Comparison of ENCODE assay signal across 8 cellular contexts in genomic region chr20:36835453-36836198, GRCh38. TPM values are rescaled to one million over a fixed set of nuclear protein-coding genes. Genes with fewer than 3 reads are reported as not detected.
DNase-seq lines count a peak whose midpoint lies in the region; ATAC-seq and TF ChIP-seq lines count a peak whose summit lies in the region.

No MANE protein-coding gene starts in this region.

- H3K27ac Mint-ChIP-seq in activated CD4-positive, alpha-beta T cell treated with anti-CD3 and anti-CD28 coated beads for 36 hours, result peak overlapping the region; percentile 85
- peak overlapping the region; percentile 93 for H3K27ac Mint-ChIP-seq in chondrocyte (ENCODE audit: unreplicated experiment)

- intact Hi-C loops in activated CD4-positive, alpha-beta T cell treated with anti-CD3 and anti-CD28 coated beads for 36 hours (cut with DNase I, micrococcal nuclease), result loop anchor here in 1 of 2 experiments (1.0 to 10.0 kb wide), 8 partner anchors 28 to 1199 kb away; partner anchors contain the start of genes DSN1, MROH8, NDRG3 and RPN2

- peak overlapping the region; percentile 76 for H3K4me3 Mint-ChIP-seq in activated CD4-positive, alpha-beta T cell treated with anti-CD3 and anti-CD28 coated beads for 36 hours
- peak overlapping the region; percentile 67 for H3K4me3 Mint-ChIP-seq in chondrocyte (ENCODE audit: unreplicated experiment)

- no peaks in the 10 kb centered on the region for H3K27me3 Mint-ChIP-seq in activated CD4-positive, alpha-beta T cell treated with anti-CD3 and anti-CD28 coated beads for 36 hours
- H3K27me3 Mint-ChIP-seq in chondrocyte (ENCODE audit: low read depth), result no peaks in the 10 kb centered on the region

- no peak overlapping the region for H3K4me3 ChIP-seq in AG04450 (ENCODE audit: low read depth, low read length)

- POLR2A ChIA-PET in AG04450 (lab: Yijun Ruan, JAX), result interaction anchor here (0.6 to 1.7 kb wide), 10 partner anchors 8 to 1138 kb away, joined by 3 to 11 read pairs (median 4); partner anchors contain the start of gene DSN1
- POLR2A ChIA-PET in activated CD4-positive, alpha-beta T cell treated with anti-CD3 and anti-CD28 coated beads for 36 hours (lab: Charles Lee), result interaction anchor here (0.5 to 1.5 kb wide), 6 partner anchors 12 to 40 kb away, joined by 3 to 9 read pairs (median 4); no protein-coding TSS in a partner anchor

- peak; percentile 92 for ATAC-seq in GM19023 (IDR thresholded peaks at IDR 0.05; ENCODE audit: unreplicated experiment)
- peak; percentile 72 for ATAC-seq in HG03196 (IDR thresholded peaks at IDR 0.05; ENCODE audit: unreplicated experiment)
- peak; percentile 98 for ATAC-seq in activated CD4-positive, alpha-beta T cell treated with anti-CD3 and anti-CD28 coated beads for 36 hours

- peak overlapping the region; percentile 83 for H3K27ac ChIP-seq in AG04450 (ENCODE audit: low read depth, low read length)

- no peaks in the 10 kb centered on the region for H3K36me3 Mint-ChIP-seq in activated CD4-positive, alpha-beta T cell treated with anti-CD3 and anti-CD28 coated beads for 36 hours (ENCODE audit: low read depth)
- H3K36me3 Mint-ChIP-seq in chondrocyte (ENCODE audit: low read depth), result peaks cover 2% of the 10 kb centered on the region

- DNase-seq in AG04450 (ENCODE audit: low read depth, low spot score) (peak; percentile 90), NCI-H460 (ENCODE audit: extremely low read depth, low read depth) (peak; percentile 90), chondrocyte (ENCODE audit: low spot score) (no peak), kidney tubule cell (ENCODE audit: low spot score) (peak; percentile 94)
- peak; percentile 94 for DNase-seq in activated CD4-positive, alpha-beta T cell treated with anti-CD3 and anti-CD28 coated beads for 36 hours
- DNase-seq in stimulated activated CD4-positive, alpha-beta T cell treated with anti-CD3 and anti-CD28 coated beads, Interleukin-1b, Interleukin-23, amount 100 ng/mL, for 1 hour (ENCODE audit: low read depth in 2 of 2), result peak; percentile 56 to 58

- no peaks in the 10 kb centered on the region for H3K9me3 ChIP-seq in AG04450 (ENCODE audit: control insufficient read depth, insufficient read depth, low read length)

- peaks cover 13% of the 10 kb centered on the region for H3K4me1 Mint-ChIP-seq in activated CD4-positive, alpha-beta T cell treated with anti-CD3 and anti-CD28 coated beads for 36 hours
- H3K4me1 Mint-ChIP-seq in chondrocyte (ENCODE audit: low read depth), result peaks cover 31% of the 10 kb centered on the region

- CTCF ChIA-PET in AG04450 (lab: Charles Lee), result interaction anchor here (0.6 to 2.1 kb wide), 9 partner anchors 11 to 597 kb away, joined by 3 to 15 read pairs (median 7); partner anchors contain the start of gene DSN1
- CTCF ChIA-PET in activated CD4-positive, alpha-beta T cell treated with anti-CD3 and anti-CD28 coated beads for 36 hours (lab: Charles Lee), result interaction anchor here (0.6 to 2.7 kb wide), 19 partner anchors 12 to 397 kb away, joined by 3 to 17 read pairs (median 4); partner anchors contain the start of genes DSN1 and SLA2

- TF ChIP-seq CTCF in AG04450 (IDR thresholded peaks at IDR 0.05; ENCODE audit: low read depth, low read length) (no peak), chondrocyte (IDR thresholded peaks at IDR 0.05) (no peak)

- no peaks in the 10 kb centered on the region for H3K27me3 ChIP-seq in AG04450 (ENCODE audit: control insufficient read depth, insufficient read depth, low read length)

- no peaks in the 10 kb centered on the region for H3K9me3 Mint-ChIP-seq in activated CD4-positive, alpha-beta T cell treated with anti-CD3 and anti-CD28 coated beads for 36 hours (ENCODE audit: low read depth)
- no peaks in the 10 kb centered on the region for H3K9me3 Mint-ChIP-seq in chondrocyte (ENCODE audit: low read depth)

RNA-seq across cellular contexts. Expression of gene TLDC2, which starts 40.3 kb away (rescaled TPM):
- 0.27 and 0.57 TPM in 2 replicates for polyA plus RNA-seq in AG04450 (2011; rRNA removed)
- polyA minus RNA-seq in AG04450 (2011; rRNA and poly(A)+ RNA removed), result 0.17 and 0.28 TPM in 2 replicates
- not detected in 2 replicates for total RNA-seq in NCI-H460 (2014; rRNA removed; shearing (Covaris generic))
- not detected in 2 replicates for polyA plus RNA-seq in NCI-H460 (2014; cell fraction: nucleus; rRNA removed)
- total RNA-seq in activated CD4-positive, alpha-beta T cell treated with anti-CD3 and anti-CD28 coated beads for 36 hours, result not detected
- total RNA-seq in chondrocyte, result not detected in 3 replicates
